In genomic region chr11:47511927-47512326, GRCh38 we compare ENCODE assay signal across 16 cellular contexts. TPM values are rescaled to one million over a fixed set of nuclear protein-coding genes. Genes with fewer than 3 reads are reported as not detected.
DNase-seq lines count a peak whose midpoint lies in the region; ATAC-seq and TF ChIP-seq lines count a peak whose summit lies in the region.
"Had no signal": no experiment of that assay in that cellular context is flagged by ENCODE, and none has a peak within 500 bp of the region (broad histone marks: within the 10 kb centered on the region; RNA-seq: fewer than 3 reads in every experiment).

No MANE protein-coding gene starts in this region.

- no peaks in the 10 kb centered on the region for H3K27me3 ChIP-seq in CD4-positive, alpha-beta T cell (ENCODE audit: control insufficient read depth, insufficient read depth, low read length)
- no peaks in the 10 kb centered on the region for H3K27me3 ChIP-seq in PC-9 (ENCODE audit: insufficient read depth, low read depth)
- H3K27me3 ChIP-seq in osteoblast (ENCODE audit: insufficient read depth, low read length): no peaks in the 10 kb centered on the region
- no peaks in the 10 kb centered on the region for H3K27me3 ChIP-seq in neuronal stem cell (ENCODE audit: control insufficient read depth in 3 of 3, insufficient read depth in 3 of 3, low read depth in 1 of 3, low read length in 3 of 3)
- H3K27me3 ChIP-seq: suprapubic skin had no signal

- H2BK120ac ChIP-seq in neuronal stem cell (ENCODE audit: low read depth, low read length): no peak overlapping the region

- intact Hi-C loops in CD4-positive, alpha-beta T cell (cut with DNase I, micrococcal nuclease): no loop called here
- intact Hi-C loops in PC-9 (cut with micrococcal nuclease; ENCODE audit: unreplicated experiment): no loop called here

- H3K4me1 ChIP-seq in PC-9 (replicated peaks; ENCODE audit: insufficient read depth) (peaks cover 62% of the 10 kb centered on the region), osteoblast (ENCODE audit: insufficient read depth, low read length) (peaks cover 74% of the 10 kb centered on the region), neuronal stem cell (ENCODE audit: control insufficient read depth in 2 of 2, insufficient read depth in 1 of 2, low read depth in 1 of 2, low read length in 2 of 2) (peaks cover 12 to 17% of the 10 kb centered on the region in 2 donors)

- H3K23ac ChIP-seq in neuronal stem cell (ENCODE audit: low read depth, low read length, poor library complexity): no peak overlapping the region

- ATAC-seq in CD4-positive, alpha-beta T cell (ENCODE audit: poor library complexity): no peak
- no peak for ATAC-seq in stimulated activated effector memory CD8-positive, alpha-beta T cell treated with anti-CD3 and anti-CD28 coated beads, Interleukin-12 subunit alpha, Interleukin-12 subunit beta, amount 100 ng/mL, for 72 hours

- H3K27ac Mint-ChIP-seq in CD4-positive, alpha-beta T cell: peak overlapping the region; percentile 47
- no peak overlapping the region for H3K27ac Mint-ChIP-seq in stimulated activated effector memory CD8-positive, alpha-beta T cell treated with anti-CD3 and anti-CD28 coated beads, Interleukin-12 subunit alpha, Interleukin-12 subunit beta, amount 100 ng/mL, for 72 hours
- H3K27ac Mint-ChIP-seq: activated CD4-positive, alpha-beta T cell treated with anti-CD3 and anti-CD28 coated beads, Interleukin-2, amount 10 ng/mL, durations not matched to agents 7 days and 5 days had no signal

- H3K4me2 ChIP-seq in PC-9 (no peak overlapping the region), osteoblast (ENCODE audit: insufficient read depth, low read length) (no peak overlapping the region), neuronal stem cell (ENCODE audit: insufficient read depth, low read length, poor library complexity, severe bottlenecking) (no peak overlapping the region)

- WGBS in neuronal stem cell (ENCODE audit: extremely low coverage in 2 of 2, insufficient read length in 2 of 2, insufficient replicate concordance in 1 of 2), 2 donors: no CpG with 5 or more reads among the region's 6 CpGs

- peaks cover 16% of the 10 kb centered on the region for H3K36me3 Mint-ChIP-seq in CD4-positive, alpha-beta T cell (ENCODE audit: low read depth)
- H3K36me3 Mint-ChIP-seq in stimulated activated effector memory CD8-positive, alpha-beta T cell treated with anti-CD3 and anti-CD28 coated beads, Interleukin-12 subunit alpha, Interleukin-12 subunit beta, amount 100 ng/mL, for 72 hours: peaks cover 15% of the 10 kb centered on the region

- no peak overlapping the region for H3K18ac ChIP-seq in neuronal stem cell (ENCODE audit: low read length)

- H2BK5ac ChIP-seq in neuronal stem cell (ENCODE audit: low read length): no peak overlapping the region

- peaks cover 83% of the 10 kb centered on the region for H3K4me1 Mint-ChIP-seq in CD4-positive, alpha-beta T cell (ENCODE audit: low read depth)
- peaks cover 75% of the 10 kb centered on the region for H3K4me1 Mint-ChIP-seq in stimulated activated effector memory CD8-positive, alpha-beta T cell treated with anti-CD3 and anti-CD28 coated beads, Interleukin-12 subunit alpha, Interleukin-12 subunit beta, amount 100 ng/mL, for 72 hours

- H3K36me3 ChIP-seq in PC-9 (ENCODE audit: low read depth) (no peaks in the 10 kb centered on the region), osteoblast (ENCODE audit: insufficient read depth, low read length) (no peaks in the 10 kb centered on the region), neuronal stem cell (replicated peaks in 1 of 2; ENCODE audit: control insufficient read depth in 2 of 2, insufficient read depth in 2 of 2, low read length in 2 of 2) (peaks cover 0 to 27% of the 10 kb centered on the region in 2 donors)
- H3K36me3 ChIP-seq: suprapubic skin had no signal

- H3F3A ChIP-seq in PC-9 (ENCODE audit: insufficient read depth, low read depth): peaks cover 72% of the 10 kb centered on the region

- H4K20me1 ChIP-seq in PC-9 (ENCODE audit: insufficient read depth) (peaks cover 38% of the 10 kb centered on the region), osteoblast (ENCODE audit: insufficient read depth, low read length) (peaks cover 40% of the 10 kb centered on the region)

- H2AK5ac ChIP-seq in neuronal stem cell (ENCODE audit: low read depth, low read length): no peak overlapping the region

- H3K9me3 Mint-ChIP-seq in CD4-positive, alpha-beta T cell: no peaks in the 10 kb centered on the region
- H3K9me3 Mint-ChIP-seq in stimulated activated effector memory CD8-positive, alpha-beta T cell treated with anti-CD3 and anti-CD28 coated beads, Interleukin-12 subunit alpha, Interleukin-12 subunit beta, amount 100 ng/mL, for 72 hours: no peaks in the 10 kb centered on the region
- H3K9me3 Mint-ChIP-seq: activated CD4-positive, alpha-beta T cell treated with anti-CD3 and anti-CD28 coated beads, Interleukin-2, amount 10 ng/mL, durations not matched to agents 7 days and 5 days had no signal

- H4K8ac ChIP-seq in neuronal stem cell (ENCODE audit: low read depth, low read length): no peak overlapping the region

- H2BK15ac ChIP-seq in neuronal stem cell (ENCODE audit: low read length): no peak overlapping the region

- H3K27me3 Mint-ChIP-seq in CD4-positive, alpha-beta T cell: no peaks in the 10 kb centered on the region
- H3K27me3 Mint-ChIP-seq: activated CD4-positive, alpha-beta T cell treated with anti-CD3 and anti-CD28 coated beads, Interleukin-2, amount 10 ng/mL, durations not matched to agents 7 days and 5 days had no signal

- no peak overlapping the region for H3K4ac ChIP-seq in neuronal stem cell (ENCODE audit: low read length)

- H3K9ac ChIP-seq in neuronal stem cell (ENCODE audit: low read depth, low read length, poor library complexity): no peak overlapping the region
- H3K9ac ChIP-seq: parathyroid adenoma had no signal

- H3K79me2 ChIP-seq in PC-9 (ENCODE audit: low read depth) (peaks cover 96% of the 10 kb centered on the region), osteoblast (ENCODE audit: insufficient read depth, low read length) (peaks cover 94% of the 10 kb centered on the region)

- H3K14ac ChIP-seq in neuronal stem cell (ENCODE audit: low read length): no peak overlapping the region

- no peaks in the 10 kb centered on the region for H3K79me1 ChIP-seq in neuronal stem cell (ENCODE audit: low read depth, low read length)

- BruUV-seq in PC-9 (replicated peaks; lab: Mats Ljungman, UMichigan): no TSS peak

- H3K4me3 ChIP-seq in PC-9 (no peak overlapping the region), osteoblast (ENCODE audit: insufficient read depth, low read length) (no peak overlapping the region), neuronal stem cell (ENCODE audit: low read length in 2 of 2) (no peak overlapping the region)
- H3K4me3 ChIP-seq: lung, suprapubic skin had no signal

- H3K9me2 ChIP-seq in PC-9 (ENCODE audit: insufficient read depth): no peaks in the 10 kb centered on the region

- no peaks in the 10 kb centered on the region for H3K9me3 ChIP-seq in CD4-positive, alpha-beta T cell (ENCODE audit: control insufficient read depth, low read length)
- H3K9me3 ChIP-seq in PC-9 (ENCODE audit: insufficient read depth, low read depth): no peaks in the 10 kb centered on the region
- H3K9me3 ChIP-seq in osteoblast (ENCODE audit: low read depth, low read length): no peaks in the 10 kb centered on the region
- H3K9me3 ChIP-seq in neuronal stem cell (replicated peaks in 1 of 2; ENCODE audit: control insufficient read depth in 2 of 2, insufficient read depth in 1 of 2, low read depth in 1 of 2, low read length in 2 of 2): no peaks in the 10 kb centered on the region
- H3K9me3 ChIP-seq: suprapubic skin had no signal

- no peak overlapping the region for H3K4me3 Mint-ChIP-seq in CD4-positive, alpha-beta T cell
- no peak overlapping the region for H3K4me3 Mint-ChIP-seq in stimulated activated effector memory CD8-positive, alpha-beta T cell treated with anti-CD3 and anti-CD28 coated beads, Interleukin-12 subunit alpha, Interleukin-12 subunit beta, amount 100 ng/mL, for 72 hours
- H3K4me3 Mint-ChIP-seq: activated CD4-positive, alpha-beta T cell treated with anti-CD3 and anti-CD28 coated beads, Interleukin-2, amount 10 ng/mL, durations not matched to agents 7 days and 5 days had no signal

- POLR2A ChIA-PET in CD4-positive, alpha-beta T cell (lab: Charles Lee): no interaction called here
- POLR2A ChIA-PET in PC-9 (lab: Charles Lee; ENCODE audit: unreplicated experiment): no interaction called here

- H4K91ac ChIP-seq in neuronal stem cell (ENCODE audit: low read depth, low read length, poor library complexity): no peak overlapping the region

- CTCF ChIA-PET in CD4-positive, alpha-beta T cell (lab: Charles Lee): interaction anchor here (1.6 to 2.0 kb wide), 2 partner anchors 9 to 57 kb away, joined by 3 to 5 read pairs; no protein-coding TSS in a partner anchor
- CTCF ChIA-PET in PC-9 (lab: Charles Lee): interaction anchor here (0.5 kb wide), 1 partner anchor 55 kb away, joined by 8 read pairs; no protein-coding TSS in a partner anchor

- TF ChIP-seq CTCF in CD4-positive, alpha-beta T cell (IDR thresholded peaks at IDR 0.05): no peak
- TF ChIP-seq CTCF in PC-9 (conservative IDR thresholded peaks at IDR 0.05) (no peak), osteoblast (IDR thresholded peaks at IDR 0.05; ENCODE audit: extremely low read depth, low read depth, low read length) (no peak)

- no peak overlapping the region for H2BK12ac ChIP-seq in neuronal stem cell (ENCODE audit: low read length)

- H2AFZ ChIP-seq in PC-9 (no peak overlapping the region), osteoblast (ENCODE audit: low read length) (no peak overlapping the region), neuronal stem cell (ENCODE audit: low read length) (no peak overlapping the region)
- H2AFZ ChIP-seq: parathyroid adenoma had no signal

- DNase-seq in CD4-positive, alpha-beta T cell: no peak
- DNase-seq in PC-9 (no peak), fibroblast of gingiva (ENCODE audit: low read depth) (peak; percentile 73), osteoblast (ENCODE audit: insufficient read length, low spot score, missing footprints) (no peak), GM03348 (ENCODE audit: low spot score) (no peak), neuronal stem cell (ENCODE audit: low spot score) (no peak), Kasumi-1 (lab: John Stamatoyannopoulos, UW) (no peak)
- no peak for DNase-seq in stimulated activated effector memory CD8-positive, alpha-beta T cell treated with anti-CD3 and anti-CD28 coated beads, Interleukin-12 subunit alpha, Interleukin-12 subunit beta, amount 100 ng/mL, for 72 hours (ENCODE audit: low spot score in 2 of 2)
- DNase-seq: activated CD4-positive, alpha-beta T cell treated with anti-CD3 and anti-CD28 coated beads, Interleukin-2, amount 10 ng/mL, durations not matched to agents 7 days and 5 days; C1 segment of cervical spinal cord; NCI-H2029 treated with DMSO at 0.1 percent for 48 hours; stimulated activated CD4-positive, alpha-beta T cell treated with anti-CD3 and anti-CD28 coated beads, Interleukin-12 subunit alpha, Interleukin-12 subunit beta, amount 100 ng/mL, for 4 hours; T-helper 9 cell had no signal

- no peak overlapping the region for H3K27ac ChIP-seq in CD4-positive, alpha-beta T cell (ENCODE audit: low read depth, low read length)
- H3K27ac ChIP-seq in PC-9 (peak overlapping the region; percentile 80), osteoblast (ENCODE audit: low read depth, low read length) (peak overlapping the region; percentile 4), neuronal stem cell (replicated peaks; ENCODE audit: low read length) (no peak overlapping the region)
- H3K27ac ChIP-seq: parathyroid adenoma, suprapubic skin had no signal

RNA-seq across cellular contexts. Expression of gene CELF1, which starts 41.0 kb away (rescaled TPM):
- 100 to 1,000 TPM; 103 to 111 TPM for total RNA-seq in CD4-positive, alpha-beta T cell
- total RNA-seq in PC-9 (2021) (115 and 165 TPM in 2 replicates), osteoblast (136 and 148 TPM in 2 replicates)
- 111 TPM for polyA plus RNA-seq in neuronal stem cell (2013, experiment 1 of 2)
- 123 TPM for polyA plus RNA-seq in neuronal stem cell (2013, experiment 2 of 2)

RNA-seq across cellular contexts. Expression of gene PTPMT1, which starts 53.5 kb away (rescaled TPM):
- 10 to 100 TPM; 18.9 to 26.7 TPM for total RNA-seq in CD4-positive, alpha-beta T cell
- total RNA-seq in PC-9 (2021): 74.8 and 79.0 TPM in 2 replicates
- 67.5 and 80.7 TPM in 2 replicates for total RNA-seq in osteoblast
- 58.3 TPM for polyA plus RNA-seq in neuronal stem cell (2013, experiment 1 of 2)
- polyA plus RNA-seq in neuronal stem cell (2013, experiment 2 of 2): 60.4 TPM

Comparison
In these comparisons a context has a peak if more than half of its experiments do, and no peak if none do; other contexts are left out.
1. H3K27ac ChIP-seq: peak in PC-9 (single experiment) and osteoblast (single experiment); none in CD4-positive, alpha-beta T cell (single experiment) and neuronal stem cell (single experiment).